In the genomic region with DNA sequence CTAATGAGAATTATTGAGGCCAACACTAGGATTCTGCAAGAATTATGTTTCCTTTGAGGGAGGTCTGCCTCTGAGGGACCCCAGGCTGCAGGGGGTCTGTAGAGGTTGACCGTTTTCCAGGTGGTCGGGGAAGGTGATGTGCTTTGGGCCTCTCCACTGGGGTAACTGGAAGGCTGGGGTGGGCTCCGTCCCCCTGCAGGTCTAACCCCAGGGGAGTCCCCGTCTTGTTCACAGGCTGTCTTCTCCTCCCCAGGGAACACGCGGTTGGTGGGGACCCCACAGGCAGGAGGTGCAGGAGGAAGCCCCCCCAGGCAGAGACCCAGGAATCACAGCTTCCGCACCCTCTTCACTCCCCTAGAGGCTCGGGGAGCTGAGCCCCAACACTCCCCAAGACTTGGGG, we compare ENCODE assay signal across 19 cellular contexts.
DNase-seq lines count a peak whose midpoint lies in the region; TF ChIP-seq lines count a peak whose summit lies in the region.
"Had no signal": no experiment of that assay in that cellular context is flagged by ENCODE, and none has a peak within 500 bp of the region (broad histone marks: within the 10 kb centered on the region; RNA-seq: fewer than 3 reads in every experiment).

No MANE protein-coding gene starts in this region.

- H3K9me3 Mint-ChIP-seq in neural crest cell: no peaks in the 10 kb centered on the region
- H3K9me3 Mint-ChIP-seq: CD8-positive, alpha-beta T cell had no signal

- no peaks in the 10 kb centered on the region for H3K36me3 Mint-ChIP-seq in neural crest cell (ENCODE audit: low read depth)
- H3K36me3 Mint-ChIP-seq: CD8-positive, alpha-beta T cell had no signal

- peaks cover 12% of the 10 kb centered on the region for H3K4me1 Mint-ChIP-seq in neural crest cell

- TF ChIP-seq CTCF in neural crest cell (conservative IDR thresholded peaks at IDR 0.05) (no peak), spleen (IDR thresholded peaks at IDR 0.05 in 8 of 11, conservative IDR thresholded peaks at IDR 0.05 in 3 of 11) (no peak)

- no peak for TF ChIP-seq POLR2A in spleen (IDR thresholded peaks at IDR 0.05)

- peak overlapping the region; percentile 12 for H3K27ac Mint-ChIP-seq in neural crest cell (ENCODE audit: unreplicated experiment)
- H3K27ac Mint-ChIP-seq: CD8-positive, alpha-beta T cell had no signal

- no peak overlapping the region for H3K4me3 Mint-ChIP-seq in neural crest cell
- H3K4me3 Mint-ChIP-seq: CD8-positive, alpha-beta T cell had no signal

- peaks cover 0 to 55% (median 4%) of the 10 kb centered on the region in 7 donors for H3K27me3 ChIP-seq in spleen (replicated peaks in 1 of 7)

- H3K36me3 ChIP-seq in spleen: no peaks in the 10 kb centered on the region
- H3K36me3 ChIP-seq: HAP-1 had no signal

- DNase-seq in activated naive CD4-positive, alpha-beta T cell treated with anti-CD3 and anti-CD28 coated beads, Interleukin-2, amount 50 U/mL, for 16 hours: peak; percentile 4
- no peak for DNase-seq in activated naive CD4-positive, alpha-beta T cell treated with Interleukin-2 at 50 U/mL for 16 hours
- DNase-seq in neural crest cell (ENCODE audit: low read depth, low spot score) (no peak), spleen (peak; percentile 31), NCI-H82 (lab: John Stamatoyannopoulos, UW) (no peak), SHP77 (lab: John Stamatoyannopoulos, UW) (no peak)
- no peak for DNase-seq in stimulated activated CD4-positive, alpha-beta T cell treated with anti-CD3 and anti-CD28 coated beads, Interleukin-15, amount 100 ng/mL, for 24 hours
- DNase-seq: AML-193; Calu3; CD8-positive, alpha-beta T cell; DMS 273 treated with DMSO at 0.1 percent for 48 hours; DMS53; DND-41; EL had no signal

- no peak overlapping the region for H3K27ac ChIP-seq in spleen
- H3K27ac ChIP-seq: 22Rv1, A549, HL-60 had no signal

- 70 to 85% (median 83%) methylated on average over 8 of the region's 8 CpGs for WGBS in spleen, 5 donors

- no peaks in the 10 kb centered on the region for H3K27me3 Mint-ChIP-seq in neural crest cell (ENCODE audit: low read depth)

- H3K9me3 ChIP-seq in spleen: no peaks in the 10 kb centered on the region
- H3K9me3 ChIP-seq: A549, HAP-1 had no signal

- H3K4me1 ChIP-seq in spleen: no peaks in the 10 kb centered on the region
- H3K4me1 ChIP-seq: HAP-1 had no signal

- intact Hi-C loops in spleen (cut with DNase I; ENCODE audit: low total_unique reads): no loop called here

- H3K4me3 ChIP-seq in spleen: no peak overlapping the region
- H3K4me3 ChIP-seq: A549, GM12878, HAP-1 had no signal

Comparison
In these comparisons a context has a peak if more than half of its experiments do, and no peak if none do; other contexts are left out.
1. DNase-seq: peak in activated naive CD4-positive, alpha-beta T cell treated with anti-CD3 and anti-CD28 coated beads, Interleukin-2, amount 50 U/mL, for 16 hours (single experiment) and spleen (single experiment); none in activated naive CD4-positive, alpha-beta T cell treated with Interleukin-2 at 50 U/mL for 16 hours (single experiment), neural crest cell (single experiment), NCI-H82 (single experiment), SHP77 (0 of 2) and stimulated activated CD4-positive, alpha-beta T cell treated with anti-CD3 and anti-CD28 coated beads, Interleukin-15, amount 100 ng/mL, for 24 hours (single experiment).